19 cellular contexts compared by ENCODE assay signal in genomic region chr11:76576166-76576565, GRCh38.
"Had no signal": no experiment of that assay in that cellular context is flagged by ENCODE, and none has a peak within 500 bp of the region (broad histone marks: within the 10 kb centered on the region; RNA-seq: fewer than 3 reads in every experiment).

No MANE protein-coding gene starts in this region.

- H3K9me3 Mint-ChIP-seq: activated CD4-positive, alpha-beta memory T cell treated with anti-CD3 and anti-CD28 coated beads, Interleukin-2, amount 10 ng/mL, durations not matched to agents 7 days and 5 days; activated naive CD4-positive, alpha-beta T cell treated with anti-CD3 and anti-CD28 coated beads for 36 hours; activated T-helper 2 cell treated with anti-CD3 and anti-CD28 coated beads, Interferon-gamma antibody, Interleukin-2, Interleukin-4, amounts not matched to agents 10 μg/mL and 5 μg/mL and 100 μg/mL, durations not matched to agents 14 hours and 24 hours and 36 hours; effector memory CD8-positive, alpha-beta T cell; naive B cell; stimulated activated naive CD8-positive, alpha-beta T cell treated with anti-CD3 and anti-CD28 coated beads, Interleukin-15, amount 100 ng/mL, for 72 hours; T-helper 2 cell treated with Interferon-gamma antibody and Interleukin-4, amounts not matched to agents 5 μg/mL and 100 μg/mL, for 36 hours had no signal

- H3K4me3 Mint-ChIP-seq: activated CD4-positive, alpha-beta memory T cell treated with anti-CD3 and anti-CD28 coated beads, Interleukin-2, amount 10 ng/mL, durations not matched to agents 7 days and 5 days; activated CD8-positive, alpha-beta memory T cell treated with anti-CD3 and anti-CD28 coated beads, Interleukin-2, amount 10 ng/mL, durations not matched to agents 7 days and 5 days; activated naive CD4-positive, alpha-beta T cell treated with anti-CD3 and anti-CD28 coated beads for 36 hours; effector memory CD8-positive, alpha-beta T cell; stimulated activated naive CD8-positive, alpha-beta T cell treated with anti-CD3 and anti-CD28 coated beads, Interleukin-15, amount 100 ng/mL, for 72 hours; T-helper 2 cell treated with Interferon-gamma antibody and Interleukin-4, amounts not matched to agents 5 μg/mL and 100 μg/mL, for 36 hours; type B pancreatic cell had no signal

- H3K27ac ChIP-seq: pancreas, suprapubic skin had no signal

- DNase-seq: activated CD4-positive, alpha-beta memory T cell treated with anti-CD3 and anti-CD28 coated beads, Interleukin-2, amount 10 ng/mL, durations not matched to agents 7 days and 5 days; activated CD8-positive, alpha-beta memory T cell treated with anti-CD3 and anti-CD28 coated beads, Interleukin-2, amount 10 ng/mL, durations not matched to agents 7 days and 5 days; activated naive CD4-positive, alpha-beta T cell treated with anti-CD3 and anti-CD28 coated beads for 36 hours; effector memory CD8-positive, alpha-beta T cell; left cardiac atrium; mucosa of descending colon; naive B cell; pancreas; right lobe of liver; small intestine; stimulated activated CD4-positive, alpha-beta T cell treated with anti-CD3 and anti-CD28 coated beads, Interleukin-4, amount 100 ng/mL, for 1 hour; stimulated activated naive CD8-positive, alpha-beta T cell treated with anti-CD3 and anti-CD28 coated beads, Interleukin-15, amount 100 ng/mL, for 72 hours; SW 1271 had no signal

- H3K27me3 ChIP-seq: ascending aorta, breast epithelium, pancreas, right lobe of liver, suprapubic skin had no signal

- ATAC-seq: activated CD8-positive, alpha-beta memory T cell treated with anti-CD3 and anti-CD28 coated beads, Interleukin-2, amount 10 ng/mL, durations not matched to agents 7 days and 5 days; effector memory CD8-positive, alpha-beta T cell; left cardiac atrium; pancreas; stimulated activated naive CD8-positive, alpha-beta T cell treated with anti-CD3 and anti-CD28 coated beads, Interleukin-15, amount 100 ng/mL, for 72 hours had no signal

- H3K27me3 Mint-ChIP-seq: type B pancreatic cell had no signal

- H3K4me1 ChIP-seq: breast epithelium, pancreas, right lobe of liver had no signal

- H3K9me3 ChIP-seq: ascending aorta, breast epithelium, mucosa of descending colon, pancreas, right lobe of liver, suprapubic skin had no signal

- H3K27ac Mint-ChIP-seq: activated CD4-positive, alpha-beta memory T cell treated with anti-CD3 and anti-CD28 coated beads, Interleukin-2, amount 10 ng/mL, durations not matched to agents 7 days and 5 days; activated CD8-positive, alpha-beta memory T cell treated with anti-CD3 and anti-CD28 coated beads, Interleukin-2, amount 10 ng/mL, durations not matched to agents 7 days and 5 days; activated naive CD4-positive, alpha-beta T cell treated with anti-CD3 and anti-CD28 coated beads for 36 hours; activated T-helper 2 cell treated with anti-CD3 and anti-CD28 coated beads, Interferon-gamma antibody, Interleukin-2, Interleukin-4, amounts not matched to agents 10 μg/mL and 5 μg/mL and 100 μg/mL, durations not matched to agents 14 hours and 24 hours and 36 hours; effector memory CD8-positive, alpha-beta T cell; T-helper 2 cell treated with Interferon-gamma antibody and Interleukin-4, amounts not matched to agents 5 μg/mL and 100 μg/mL, for 36 hours had no signal

- H3K4me3 ChIP-seq: ascending aorta, breast epithelium, mucosa of descending colon, pancreas, right lobe of liver, suprapubic skin had no signal

- H3K36me3 Mint-ChIP-seq: activated CD8-positive, alpha-beta memory T cell treated with anti-CD3 and anti-CD28 coated beads, Interleukin-2, amount 10 ng/mL, durations not matched to agents 7 days and 5 days; naive B cell; type B pancreatic cell had no signal

- H3K36me3 ChIP-seq: ascending aorta, breast epithelium, pancreas, right lobe of liver, suprapubic skin had no signal
